ENCODE assay signal across 24 cellular contexts in genomic region chr14:101603096-101603495, GRCh38. TPM values are rescaled to one million over a fixed set of nuclear protein-coding genes. Genes with fewer than 3 reads are reported as not detected.
DNase-seq lines count a peak whose midpoint lies in the region; ATAC-seq and TF ChIP-seq lines count a peak whose summit lies in the region.
"Had no signal": no experiment of that assay in that cellular context is flagged by ENCODE, and none has a peak within 500 bp of the region (broad histone marks: within the 10 kb centered on the region; RNA-seq: fewer than 3 reads in every experiment).

No MANE protein-coding gene starts in this region.

- peaks cover under 1% of the 10 kb centered on the region for H3K9me3 Mint-ChIP-seq in activated CD4-positive, alpha-beta memory T cell treated with anti-CD3 and anti-CD28 coated beads, Interleukin-2, amount 10 ng/mL, durations not matched to agents 7 days and 5 days
- H3K9me3 Mint-ChIP-seq in activated CD4-positive, alpha-beta memory T cell treated with anti-CD3 and anti-CD28 coated beads for 36 hours = no peaks in the 10 kb centered on the region
- H3K9me3 Mint-ChIP-seq in activated T-helper 17 cell treated with anti-CD3 and anti-CD28 coated beads, Interleukin-2, amount 50 U/mL, for 72 hours = no peaks in the 10 kb centered on the region
- H3K9me3 Mint-ChIP-seq: CD4-positive, CD25-positive, alpha-beta regulatory T cell had no signal

- peaks cover 24% of the 10 kb centered on the region for H3K27me3 Mint-ChIP-seq in activated CD4-positive, alpha-beta memory T cell treated with anti-CD3 and anti-CD28 coated beads, Interleukin-2, amount 10 ng/mL, durations not matched to agents 7 days and 5 days
- peaks cover 19% of the 10 kb centered on the region for H3K27me3 Mint-ChIP-seq in activated CD4-positive, alpha-beta memory T cell treated with anti-CD3 and anti-CD28 coated beads for 36 hours
- H3K27me3 Mint-ChIP-seq in activated T-helper 17 cell treated with anti-CD3 and anti-CD28 coated beads, Interleukin-2, amount 50 U/mL, for 72 hours = peaks cover 20% of the 10 kb centered on the region

- H3K4me1 Mint-ChIP-seq in activated CD4-positive, alpha-beta memory T cell treated with anti-CD3 and anti-CD28 coated beads, Interleukin-2, amount 10 ng/mL, durations not matched to agents 7 days and 5 days = peaks cover 5% of the 10 kb centered on the region
- peaks cover 7% of the 10 kb centered on the region for H3K4me1 Mint-ChIP-seq in activated CD4-positive, alpha-beta memory T cell treated with anti-CD3 and anti-CD28 coated beads for 36 hours (ENCODE audit: low read depth)
- H3K4me1 Mint-ChIP-seq in activated T-helper 17 cell treated with anti-CD3 and anti-CD28 coated beads, Interleukin-2, amount 50 U/mL, for 72 hours = peaks cover under 1% of the 10 kb centered on the region

- DNase-seq in activated CD4-positive, alpha-beta memory T cell treated with anti-CD3 and anti-CD28 coated beads, Interleukin-2, amount 10 ng/mL, durations not matched to agents 7 days and 5 days = peak; percentile 2
- no peak for DNase-seq in activated CD4-positive, alpha-beta memory T cell treated with anti-CD3 and anti-CD28 coated beads for 36 hours
- DNase-seq in right atrium auricular region (ENCODE audit: low spot score) = peak; percentile 9
- DNase-seq in left cardiac atrium = no peak
- DNase-seq in iPS-NIHi11 (ENCODE audit: low spot score) = peak; percentile 2
- DNase-seq in transverse colon = peak; percentile 1
- DNase-seq: BE2C; CD4-positive, CD25-positive, alpha-beta regulatory T cell; COR-L47; GDM1; GOT3; MM.1S; NCI-H1092; NCI-H146; NCI-H2029 treated with DMSO at 0.1 percent for 48 hours; NCI-H2171; NCI-H526; PC-9 had no signal

- intact Hi-C loops in activated CD4-positive, alpha-beta memory T cell treated with anti-CD3 and anti-CD28 coated beads for 36 hours (cut with micrococcal nuclease) = no loop called here
- intact Hi-C loops in left cardiac atrium (cut with DNase I) (no loop called here), transverse colon (cut with DNase I; ENCODE audit: low total_unique reads) (no loop called here)

- TF ChIP-seq CTCF in right atrium auricular region (IDR thresholded peaks at IDR 0.05) (no peak), transverse colon (IDR thresholded peaks at IDR 0.05) (no peak)

- in situ Hi-C loops in transverse colon (cut with MboI; ENCODE audit: low pct_ligation_motif_present in 1 of 4, low pct_unique_long_range_greater_than_20kb in 1 of 4, low sequenced_read_pairs in 3 of 4) = no loop called here

- H3K4me3 Mint-ChIP-seq in activated CD4-positive, alpha-beta memory T cell treated with anti-CD3 and anti-CD28 coated beads, Interleukin-2, amount 10 ng/mL, durations not matched to agents 7 days and 5 days = no peak overlapping the region
- H3K4me3 Mint-ChIP-seq in activated CD4-positive, alpha-beta memory T cell treated with anti-CD3 and anti-CD28 coated beads for 36 hours = no peak overlapping the region
- H3K4me3 Mint-ChIP-seq in activated T-helper 17 cell treated with anti-CD3 and anti-CD28 coated beads, Interleukin-2, amount 50 U/mL, for 72 hours = no peak overlapping the region
- H3K4me3 Mint-ChIP-seq: CD4-positive, CD25-positive, alpha-beta regulatory T cell had no signal

- no peak for ATAC-seq in left cardiac atrium
- ATAC-seq in GM21528 (IDR thresholded peaks at IDR 0.05; ENCODE audit: low FRiP score, unreplicated experiment) = no peak
- no peak for ATAC-seq in activated T-helper 17 cell treated with anti-CD3 and anti-CD28 coated beads, Interleukin-2, amount 50 U/mL, for 72 hours (replicated peaks)

- no peak overlapping the region for H3K4me3 ChIP-seq in right atrium auricular region
- no peak overlapping the region for H3K4me3 ChIP-seq in transverse colon
- H3K4me3 ChIP-seq: PC-9 had no signal

- TF ChIP-seq POLR2A in transverse colon (IDR thresholded peaks at IDR 0.05) = no peak

- H3K9me3 ChIP-seq in right atrium auricular region = no peaks in the 10 kb centered on the region
- H3K9me3 ChIP-seq in transverse colon = no peaks in the 10 kb centered on the region
- H3K9me3 ChIP-seq: BE2C had no signal

- CTCF ChIA-PET in activated CD4-positive, alpha-beta memory T cell treated with anti-CD3 and anti-CD28 coated beads, Interleukin-2, amount 10 ng/mL, durations not matched to agents 7 days and 5 days (lab: Charles Lee) = no interaction called here
- CTCF ChIA-PET in activated CD4-positive, alpha-beta memory T cell treated with anti-CD3 and anti-CD28 coated beads for 36 hours (lab: Charles Lee) = interaction anchor here (0.7 kb wide), 1 partner anchor 8 kb away, joined by 3 read pairs; no protein-coding TSS in a partner anchor

- H3K4me1 ChIP-seq in right atrium auricular region (no peaks in the 10 kb centered on the region), transverse colon (no peaks in the 10 kb centered on the region)
- H3K4me1 ChIP-seq: BE2C had no signal

- no peak overlapping the region for H3K27ac Mint-ChIP-seq in activated CD4-positive, alpha-beta memory T cell treated with anti-CD3 and anti-CD28 coated beads, Interleukin-2, amount 10 ng/mL, durations not matched to agents 7 days and 5 days
- no peak overlapping the region for H3K27ac Mint-ChIP-seq in activated CD4-positive, alpha-beta memory T cell treated with anti-CD3 and anti-CD28 coated beads for 36 hours
- H3K27ac Mint-ChIP-seq in activated T-helper 17 cell treated with anti-CD3 and anti-CD28 coated beads, Interleukin-2, amount 50 U/mL, for 72 hours = no peak overlapping the region

- H3K27ac ChIP-seq in right atrium auricular region = no peak overlapping the region
- no peak overlapping the region for H3K27ac ChIP-seq in transverse colon
- H3K27ac ChIP-seq: PC-9, RWPE1 had no signal

- H3K36me3 ChIP-seq in right atrium auricular region (no peaks in the 10 kb centered on the region), transverse colon (no peaks in the 10 kb centered on the region)
- H3K36me3 ChIP-seq: BE2C had no signal

- POLR2A ChIA-PET in activated CD4-positive, alpha-beta memory T cell treated with anti-CD3 and anti-CD28 coated beads, Interleukin-2, amount 10 ng/mL, durations not matched to agents 7 days and 5 days (lab: Charles Lee) = no interaction called here
- POLR2A ChIA-PET in activated CD4-positive, alpha-beta memory T cell treated with anti-CD3 and anti-CD28 coated beads for 36 hours (lab: Charles Lee) = no interaction called here

- no peak for TF ChIP-seq EP300 in transverse colon (IDR thresholded peaks at IDR 0.05; ENCODE audit: low read depth)

- 89 to 100% methylated on average over 1 to 8 of the region's 8 CpGs for WGBS in transverse colon (ENCODE audit: low coverage in 1 of 2), 2 donors

- peaks cover under 1% of the 10 kb centered on the region for H3K36me3 Mint-ChIP-seq in activated CD4-positive, alpha-beta memory T cell treated with anti-CD3 and anti-CD28 coated beads, Interleukin-2, amount 10 ng/mL, durations not matched to agents 7 days and 5 days (ENCODE audit: low read depth)
- H3K36me3 Mint-ChIP-seq in activated CD4-positive, alpha-beta memory T cell treated with anti-CD3 and anti-CD28 coated beads for 36 hours = no peaks in the 10 kb centered on the region
- no peaks in the 10 kb centered on the region for H3K36me3 Mint-ChIP-seq in activated T-helper 17 cell treated with anti-CD3 and anti-CD28 coated beads, Interleukin-2, amount 50 U/mL, for 72 hours (ENCODE audit: low read depth)
- H3K36me3 Mint-ChIP-seq: CD4-positive, CD25-positive, alpha-beta regulatory T cell had no signal

- H3K27me3 ChIP-seq in right atrium auricular region (no peaks in the 10 kb centered on the region), transverse colon (peaks cover 11% of the 10 kb centered on the region)

RNA-seq across cellular contexts. Expression of gene DIO3, which starts 41.8 kb away (rescaled TPM):
- not detected for total RNA-seq in activated CD4-positive, alpha-beta memory T cell treated with anti-CD3 and anti-CD28 coated beads, Interleukin-2, amount 10 ng/mL, durations not matched to agents 7 days and 5 days
- not detected for total RNA-seq in activated CD4-positive, alpha-beta memory T cell treated with anti-CD3 and anti-CD28 coated beads for 36 hours
- total RNA-seq in right atrium auricular region (under 1 TPM in 1 of 2 donors, not detected in 1; 0.55 TPM), left cardiac atrium (1 to 10 TPM in 1 of 2 donors, under 1 TPM in 1; 0.37 to 1.1 TPM), transverse colon (1 to 10 TPM in 3 of 4 donors, not detected in 1; 1.2 to 2.9 (median 1.4) TPM)
- not detected for total RNA-seq in activated T-helper 17 cell treated with anti-CD3 and anti-CD28 coated beads, Interleukin-2, amount 50 U/mL, for 72 hours
- total RNA-seq: A172; CD4-positive, CD25-positive, alpha-beta regulatory T cell; Daoy; LHCN-M2 had no signal

Comparison
In these comparisons a context has a peak if more than half of its experiments do, and no peak if none do; other contexts are left out.
1. DNase-seq: peak in activated CD4-positive, alpha-beta memory T cell treated with anti-CD3 and anti-CD28 coated beads, Interleukin-2, amount 10 ng/mL, durations not matched to agents 7 days and 5 days (single experiment), right atrium auricular region (single experiment), iPS-NIHi11 (single experiment) and transverse colon (single experiment); none in activated CD4-positive, alpha-beta memory T cell treated with anti-CD3 and anti-CD28 coated beads for 36 hours (single experiment) and left cardiac atrium (single experiment).